9 cellular contexts compared by ENCODE assay signal in the genomic region with DNA sequence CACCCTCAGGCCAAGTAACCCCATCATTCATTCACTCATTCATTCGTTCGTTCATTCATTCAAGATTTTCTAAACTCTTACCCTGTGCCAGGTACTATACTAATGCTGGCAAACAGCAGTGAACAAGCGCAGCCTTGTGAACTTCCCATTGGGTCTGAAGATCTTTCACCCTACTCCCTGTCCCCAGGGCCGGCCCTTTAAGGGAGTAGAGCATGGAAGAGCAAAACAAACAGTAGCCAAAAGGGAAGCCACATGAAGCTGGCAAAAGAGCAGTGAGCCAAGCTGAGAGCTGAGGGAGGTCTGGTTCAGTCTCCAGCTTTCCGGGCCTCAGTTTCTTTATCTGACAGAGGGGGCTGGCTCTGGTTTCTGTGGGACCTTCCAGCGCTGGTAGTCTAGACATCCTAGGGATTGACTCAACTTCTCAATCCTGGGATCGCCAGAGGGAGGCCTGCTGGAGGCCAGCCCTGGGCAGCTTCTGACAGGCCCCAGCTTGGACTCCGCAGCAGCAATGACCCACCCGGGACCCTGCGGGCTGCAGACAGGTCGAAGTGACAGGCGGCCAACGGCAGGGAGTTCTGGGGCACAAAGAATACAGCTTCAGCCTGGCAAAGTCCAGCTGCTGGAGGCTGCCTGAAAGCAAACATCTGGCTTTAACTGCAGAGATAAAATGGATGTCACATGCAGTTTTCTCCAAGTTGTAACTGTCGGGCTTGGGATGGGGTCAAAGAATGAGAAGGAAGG. TPM values are rescaled to one million over a fixed set of nuclear protein-coding genes. Genes with fewer than 3 reads are reported as not detected.
DNase-seq lines count a peak whose midpoint lies in the region; ATAC-seq, FAIRE-seq and TF ChIP-seq lines count a peak whose summit lies in the region.
"Had no signal": no experiment of that assay in that cellular context is flagged by ENCODE, and none has a peak within 500 bp of the region (broad histone marks: within the 10 kb centered on the region; RNA-seq: fewer than 3 reads in every experiment).

No MANE protein-coding gene starts in this region.

- no peak for TF ChIP-seq RAD21 in HCT116 (IDR thresholded peaks at IDR 0.05; ENCODE audit: low read depth)

- H3K9me3 Mint-ChIP-seq in astrocyte (ENCODE audit: unreplicated experiment), result no peaks in the 10 kb centered on the region

- peaks cover 73% of the 10 kb centered on the region for H3F3A ChIP-seq in smooth muscle cell (ENCODE audit: low read depth)

- peak overlapping the region in 1 of 2 experiments; percentile 42; a peak in 1 of 4 replicates for H3K4me3 ChIP-seq in HCT116 (replicated peaks in 1 of 2; ENCODE audit: low read depth in 1 of 2, low read length in 2 of 2)
- peak overlapping the region; percentile 15 for H3K4me3 ChIP-seq in astrocyte (ENCODE audit: insufficient read depth, low read depth, low read length)
- no peak overlapping the region for H3K4me3 ChIP-seq in kidney (ENCODE audit: low read length in 2 of 2)
- no peak overlapping the region for H3K4me3 ChIP-seq in smooth muscle cell

- H4K20me1 ChIP-seq in HCT116 (ENCODE audit: insufficient read depth) (no peaks in the 10 kb centered on the region), astrocyte (ENCODE audit: insufficient read depth, low read length) (peaks cover 93% of the 10 kb centered on the region), smooth muscle cell (ENCODE audit: low read depth) (peaks cover 99% of the 10 kb centered on the region)

- peaks cover 91% of the 10 kb centered on the region for H3K4me1 Mint-ChIP-seq in astrocyte (ENCODE audit: low read depth, unreplicated experiment)

- H3K4me3 Mint-ChIP-seq in astrocyte (ENCODE audit: unreplicated experiment), result peak overlapping the region; percentile 60

- H3K36me3 ChIP-seq in HCT116 (ENCODE audit: control insufficient read depth in 1 of 2, insufficient read depth in 2 of 2, low read length in 2 of 2) (no peaks in the 10 kb centered on the region), astrocyte (ENCODE audit: insufficient read depth, low read length) (peaks cover 19% of the 10 kb centered on the region), kidney (ENCODE audit: control insufficient read depth in 1 of 2, insufficient read depth in 2 of 2, low read length in 2 of 2) (no peaks in the 10 kb centered on the region), smooth muscle cell (ENCODE audit: low read depth) (no peaks in the 10 kb centered on the region)

- 50% methylated on average over 14 of the region's 14 CpGs for WGBS in smooth muscle cell (ENCODE audit: low lambda C conversion rate)

- CTCF ChIA-PET in HCT116 (lab: Charles Lee), result no interaction called here

- H3K27ac ChIP-seq in HCT116 (ENCODE audit: low read depth, low read length) (peak overlapping the region; percentile 81), astrocyte (ENCODE audit: low read depth, low read length) (peak overlapping the region; percentile 93), kidney (ENCODE audit: low read depth in 2 of 2, low read length in 2 of 2) (peak overlapping the region; percentile 33 to 82), smooth muscle cell (ENCODE audit: low read depth) (peak overlapping the region; percentile 96)

- H2AFZ ChIP-seq in HCT116 (ENCODE audit: low read depth, low read length, poor library complexity, severe bottlenecking), result no peak overlapping the region
- H2AFZ ChIP-seq in astrocyte (ENCODE audit: low read depth, low read length), result no peak overlapping the region
- no peak overlapping the region for H2AFZ ChIP-seq in smooth muscle cell (ENCODE audit: low read depth)

- H3K9me3 ChIP-seq in HCT116 (ENCODE audit: control insufficient read depth in 1 of 2, insufficient read depth in 1 of 2, low read depth in 1 of 2, low read length in 2 of 2), result no peaks in the 10 kb centered on the region
- no peaks in the 10 kb centered on the region for H3K9me3 ChIP-seq in astrocyte (ENCODE audit: insufficient read depth, low read depth, low read length)
- H3K9me3 ChIP-seq in kidney (ENCODE audit: control insufficient read depth in 1 of 2, low read length in 2 of 2), result no peaks in the 10 kb centered on the region
- H3K9me3 ChIP-seq in smooth muscle cell (replicated peaks; ENCODE audit: low read depth), result no peaks in the 10 kb centered on the region

- H3K79me2 ChIP-seq in HCT116 (ENCODE audit: insufficient read depth, low read length) (peaks cover 91% of the 10 kb centered on the region), astrocyte (ENCODE audit: insufficient read depth, low read length) (peaks cover 99% of the 10 kb centered on the region), smooth muscle cell (ENCODE audit: low read depth) (peaks cover 91% of the 10 kb centered on the region)

- H3K9me2 ChIP-seq in HCT116 (ENCODE audit: insufficient read depth), result no peaks in the 10 kb centered on the region

- DNase-seq in HCT116 (ENCODE audit: low read depth, low spot score) (no peak), astrocyte (ENCODE audit: low read depth) (no peak), kidney (peak; percentile 84), smooth muscle cell (lab: John Stamatoyannopoulos, UW; ENCODE audit: unreplicated experiment) (no peak), NK-92 (lab: John Stamatoyannopoulos, UW; ENCODE audit: unreplicated experiment) (no peak), NCI-H526 (lab: John Stamatoyannopoulos, UW) (no peak), NCI-H226 (no peak)
- DNase-seq: DMS79 treated with DMSO at 0.1 percent for 48 hours had no signal

- no TSS peak for BruUV-seq in HCT116 (replicated peaks; lab: Mats Ljungman, UMichigan)

- no peaks in the 10 kb centered on the region for H3K27me3 Mint-ChIP-seq in astrocyte (ENCODE audit: low read depth, unreplicated experiment)

- H3K9ac ChIP-seq in HCT116 (ENCODE audit: low read length) (peak overlapping the region; percentile 46), astrocyte (ENCODE audit: low read length) (peak overlapping the region; percentile 68), kidney (ENCODE audit: low read length in 2 of 2) (no peak overlapping the region), smooth muscle cell (ENCODE audit: low read depth) (peak overlapping the region; percentile 73)

- H3K4me1 ChIP-seq in HCT116 (ENCODE audit: control insufficient read depth in 1 of 2, insufficient read depth in 2 of 2, low read length in 2 of 2) (peaks cover 56 to 77% of the 10 kb centered on the region in 2 experiments), astrocyte (ENCODE audit: insufficient read depth, low read length) (peaks cover 92% of the 10 kb centered on the region), kidney (ENCODE audit: control insufficient read depth in 1 of 2, insufficient read depth in 1 of 2, low read depth in 1 of 2, low read length in 2 of 2) (peaks cover 25% of the 10 kb centered on the region in 2 donors), smooth muscle cell (ENCODE audit: low read depth) (peaks cover 65% of the 10 kb centered on the region)

- peak overlapping the region; percentile 71 for H3K4me2 ChIP-seq in HCT116 (ENCODE audit: low read length)
- H3K4me2 ChIP-seq in astrocyte (ENCODE audit: low read length), result peak overlapping the region; percentile 79
- peak overlapping the region; percentile 69 for H3K4me2 ChIP-seq in smooth muscle cell

- TF ChIP-seq CTCF in HCT116 (IDR thresholded peaks at IDR 0.05 in 2 of 3, conservative IDR thresholded peaks at IDR 0.05 in 1 of 3; ENCODE audit: borderline replicate concordance in 1 of 3, insufficient read depth in 1 of 3, low read depth in 2 of 3, low read length in 2 of 3), result no peak
- TF ChIP-seq CTCF in astrocyte (IDR thresholded peaks at IDR 0.05; ENCODE audit: insufficient read depth, low read depth, low read length), result no peak
- TF ChIP-seq CTCF in kidney (IDR thresholded peaks at IDR 0.05; ENCODE audit: borderline replicate concordance, extremely low read depth, insufficient read depth), result no peak
- no peak for TF ChIP-seq CTCF in smooth muscle cell (IDR thresholded peaks at IDR 0.05; ENCODE audit: borderline replicate concordance, insufficient read depth, poor library complexity, severe bottlenecking)

- POLR2A ChIA-PET in HCT116 (lab: Charles Lee), result interaction anchor here (1.5 kb wide), 1 partner anchor 26 kb away, joined by 4 read pairs; no protein-coding TSS in a partner anchor

- H3K36me3 Mint-ChIP-seq in astrocyte (ENCODE audit: low read depth, unreplicated experiment), result peaks cover 31% of the 10 kb centered on the region

- no peak for TF ChIP-seq POLR2A in HCT116 (IDR thresholded peaks at IDR 0.05; ENCODE audit: borderline replicate concordance, extremely low read depth, insufficient read depth, insufficient read length)

- RAD21 ChIA-PET in HCT116 (lab: Charles Lee; ENCODE audit: low non-redundant PET in 1 of 2, low total read pairs in 2 of 2, uncharacterized antibody in 2 of 2, unreplicated experiment in 2 of 2), result no interaction called here

- ATAC-seq in HCT116 (no peak), GM18858 (IDR thresholded peaks at IDR 0.05; ENCODE audit: unreplicated experiment) (no peak)

- FAIRE-seq in astrocyte (lab: Jason Lieb, UNC), result no peak
- no peak for FAIRE-seq in kidney (lab: Jason Lieb, UNC)

- intact Hi-C loops in HCT116 (cut with micrococcal nuclease) (loop anchor here (2.0 kb wide), 1 partner anchor 27 kb away; a partner anchor contains a TSS), kidney (cut with DNase I) (no loop called here)

- H3K27me3 ChIP-seq in HCT116 (ENCODE audit: insufficient read depth, low read length) (no peaks in the 10 kb centered on the region), astrocyte (ENCODE audit: insufficient read depth, low read length) (no peaks in the 10 kb centered on the region), smooth muscle cell (ENCODE audit: low read depth) (no peaks in the 10 kb centered on the region)

- peak overlapping the region; percentile 87 for H3K27ac Mint-ChIP-seq in astrocyte (ENCODE audit: unreplicated experiment)

TF ChIP-seq in HCT116, 20 proteins besides CTCF, POLR2A, EP300 and RAD21 (continues in another document):
- no peak for TF ChIP-seq YY1 (IDR thresholded peaks at IDR 0.05; ENCODE audit: extremely low read depth, insufficient replicate concordance, low read depth, low read length)
- no peak for TF ChIP-seq FOSL1 (IDR thresholded peaks at IDR 0.05; ENCODE audit: low read depth)

RNA-seq across cellular contexts. Expression of a gene that starts 27.1 kb away (rescaled TPM):
- total RNA-seq in HCT116 (2021; ENCODE audit: unreplicated experiment) (123 TPM), astrocyte (1,163 and 1,186 TPM in 2 replicates), kidney (184 TPM), smooth muscle cell (361 and 422 TPM in 2 replicates)
- 134 and 167 TPM in 2 replicates for polyA plus RNA-seq in HCT116 (2012)
- polyA plus RNA-seq in kidney (ENCODE audit: insufficient read depth, low read depth, low replicate concordance) (20.1 TPM), smooth muscle cell (741 and 806 TPM in 2 replicates)

Comparison
In these comparisons a context has a peak if more than half of its experiments do, and no peak if none do; other contexts are left out.
1. H3K9ac ChIP-seq: peak in HCT116 (single experiment), astrocyte (single experiment) and smooth muscle cell (single experiment); none in kidney (0 of 2).
2. Peak in every context shown above with its lines, with median percentiles within 50 percentile points of each other: H3K27ac ChIP-seq and H3K4me2 ChIP-seq.